24 cellular contexts compared by ENCODE assay signal in the genomic region with DNA sequence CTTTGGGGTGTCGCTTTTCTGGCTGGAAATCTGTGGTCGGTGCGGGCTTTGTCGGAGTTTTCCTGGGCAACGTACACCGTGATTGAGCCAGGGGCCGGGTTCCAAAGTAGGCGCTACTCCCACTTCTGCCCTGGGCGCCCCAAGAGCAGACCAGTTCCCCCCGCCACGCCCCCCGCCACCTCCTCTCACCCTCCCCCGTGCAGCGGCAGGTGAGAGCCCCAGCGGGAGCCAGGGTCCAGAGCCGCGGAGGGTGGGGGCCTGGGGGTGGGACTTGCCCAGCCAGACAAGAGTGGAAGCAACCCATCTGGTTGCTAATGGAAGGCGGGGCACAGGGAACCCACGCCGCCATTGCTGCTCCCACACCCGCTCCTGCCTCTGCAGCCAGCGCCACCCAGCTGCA.
"Had no signal": no experiment of that assay in that cellular context is flagged by ENCODE, and none has a peak within 500 bp of the region (broad histone marks: within the 10 kb centered on the region; RNA-seq: fewer than 3 reads in every experiment).

No MANE protein-coding gene starts in this region.

- H3K27me3 ChIP-seq: brain microvascular endothelial cell, cardiac muscle cell had no signal

- H3K4me1 Mint-ChIP-seq: activated CD4-positive, alpha-beta T cell treated with anti-CD3 and anti-CD28 coated beads, Interleukin-2, amount 10 ng/mL, durations not matched to agents 7 days and 5 days; activated naive CD4-positive, alpha-beta T cell treated with anti-CD3 and anti-CD28 coated beads, Interleukin-2, amount 10 ng/mL, durations not matched to agents 7 days and 5 days; activated naive CD8-positive, alpha-beta T cell treated with anti-CD3 and anti-CD28 coated beads for 36 hours; T-cell had no signal

- ATAC-seq: Panc1, T-cell had no signal

- H3K27ac ChIP-seq: brain microvascular endothelial cell, cardiac muscle cell had no signal

- H3K4me3 Mint-ChIP-seq: activated CD4-positive, alpha-beta memory T cell treated with anti-CD3 and anti-CD28 coated beads for 36 hours; activated CD4-positive, alpha-beta T cell treated with anti-CD3 and anti-CD28 coated beads, Interleukin-2, amount 10 ng/mL, durations not matched to agents 7 days and 5 days; activated naive CD4-positive, alpha-beta T cell treated with anti-CD3 and anti-CD28 coated beads, Interleukin-2, amount 10 ng/mL, durations not matched to agents 7 days and 5 days; activated naive CD8-positive, alpha-beta T cell treated with anti-CD3 and anti-CD28 coated beads for 36 hours; T-cell had no signal

- H3K27me3 Mint-ChIP-seq: activated CD4-positive, alpha-beta memory T cell treated with anti-CD3 and anti-CD28 coated beads for 36 hours; activated CD4-positive, alpha-beta T cell treated with anti-CD3 and anti-CD28 coated beads, Interleukin-2, amount 10 ng/mL, durations not matched to agents 7 days and 5 days; activated naive CD4-positive, alpha-beta T cell treated with anti-CD3 and anti-CD28 coated beads, Interleukin-2, amount 10 ng/mL, durations not matched to agents 7 days and 5 days; activated naive CD8-positive, alpha-beta T cell treated with anti-CD3 and anti-CD28 coated beads for 36 hours; T-cell had no signal

- H3K27ac Mint-ChIP-seq: activated CD4-positive, alpha-beta memory T cell treated with anti-CD3 and anti-CD28 coated beads for 36 hours; activated CD4-positive, alpha-beta T cell treated with anti-CD3 and anti-CD28 coated beads, Interleukin-2, amount 10 ng/mL, durations not matched to agents 7 days and 5 days; activated naive CD4-positive, alpha-beta T cell treated with anti-CD3 and anti-CD28 coated beads, Interleukin-2, amount 10 ng/mL, durations not matched to agents 7 days and 5 days; activated naive CD8-positive, alpha-beta T cell treated with anti-CD3 and anti-CD28 coated beads for 36 hours; T-cell had no signal

- DNase-seq: activated CD4-positive, alpha-beta memory T cell treated with anti-CD3 and anti-CD28 coated beads for 36 hours; activated CD4-positive, alpha-beta T cell treated with anti-CD3 and anti-CD28 coated beads, Interleukin-2, amount 10 ng/mL, durations not matched to agents 7 days and 5 days; activated CD4-positive, CD25-positive, alpha-beta regulatory T cell; activated CD8-positive, alpha-beta memory T cell treated with anti-CD3 and anti-CD28 coated beads for 24 hours; activated naive CD4-positive, alpha-beta T cell treated with anti-CD3 and anti-CD28 coated beads, Interleukin-2, amount 10 ng/mL, durations not matched to agents 7 days and 5 days; activated naive CD8-positive, alpha-beta T cell treated with anti-CD3 and anti-CD28 coated beads for 36 hours; activated T-cell treated with anti-CD3 and anti-CD28 coated beads for 4 hours; brain microvascular endothelial cell; KG1; NCI-H1092; NCI-H1417; NCI-H1694 treated with DMSO at 0.1 percent for 48 hours; NCI-H2081; NCI-H510A treated with DMSO at 0.1 percent for 48 hours; NCI-H69; NK-92 treated with Interleukin-12 subunit alpha and Interleukin-12 subunit beta, amount 100 ng/mL, for 24 hours; OCI-M1; RPMI8226; SHP77; T-cell; T-helper 2 cell; T1000 had no signal

- H3K4me3 ChIP-seq: cardiac muscle cell had no signal

- H3K36me3 Mint-ChIP-seq: activated CD4-positive, alpha-beta memory T cell treated with anti-CD3 and anti-CD28 coated beads for 36 hours; activated naive CD4-positive, alpha-beta T cell treated with anti-CD3 and anti-CD28 coated beads, Interleukin-2, amount 10 ng/mL, durations not matched to agents 7 days and 5 days; activated naive CD8-positive, alpha-beta T cell treated with anti-CD3 and anti-CD28 coated beads for 36 hours; T-cell had no signal

- H3K36me3 ChIP-seq: brain microvascular endothelial cell, cardiac muscle cell had no signal
